10 cellular contexts compared by ENCODE assay signal in the genomic region with DNA sequence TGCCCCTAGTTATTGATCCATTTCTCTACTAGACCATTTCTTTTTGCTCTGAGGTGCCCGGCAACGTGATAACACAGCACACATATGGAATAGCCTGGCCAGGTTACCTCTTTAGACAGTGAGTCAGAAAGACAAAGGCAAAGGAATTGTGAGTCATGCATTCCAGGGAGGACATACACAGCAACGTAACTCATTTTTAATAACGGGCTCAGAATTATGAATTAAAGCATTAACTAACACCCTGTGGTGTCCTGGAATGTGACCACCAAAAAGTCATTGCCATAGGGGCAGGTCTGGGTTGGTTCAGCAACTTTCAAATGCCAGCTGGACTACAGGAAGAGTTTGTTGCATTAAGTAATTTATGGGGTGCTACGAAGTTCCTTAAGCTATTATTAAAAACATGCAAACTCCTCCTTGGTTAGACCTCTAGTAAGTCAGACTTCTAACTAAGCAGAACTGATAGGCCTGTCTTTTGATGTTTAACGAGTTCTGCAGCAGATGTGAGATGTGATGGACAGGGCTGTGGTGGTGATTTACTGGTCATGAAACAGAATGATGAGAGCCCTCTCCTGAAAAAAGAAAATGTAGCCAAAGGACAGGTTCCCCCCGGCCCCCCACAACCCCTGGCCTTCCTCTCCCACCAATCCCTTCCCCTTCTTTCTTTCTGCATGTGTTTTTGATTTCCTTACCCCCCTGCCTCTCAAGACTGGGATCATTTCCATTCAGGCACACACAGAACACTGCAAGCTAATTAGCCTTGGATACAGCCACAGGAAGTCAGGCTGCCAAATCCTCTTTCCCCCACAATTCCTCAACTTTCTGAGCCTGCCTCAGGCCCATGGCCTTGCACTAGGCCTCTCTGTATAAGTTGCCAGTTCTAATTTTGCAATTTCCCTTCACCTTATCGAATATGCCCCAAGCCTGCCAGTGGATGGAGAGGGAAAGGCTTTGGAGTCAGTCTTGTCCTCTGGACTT.
A peak's percentile ranks its signal among the peaks of the same experiment; 100 is the strongest.
DNase-seq lines count a peak whose midpoint lies in the region; ATAC-seq, FAIRE-seq and TF ChIP-seq lines count a peak whose summit lies in the region.
"Had no signal": no experiment of that assay in that cellular context is flagged by ENCODE, and none has a peak within 500 bp of the region (broad histone marks: within the 10 kb centered on the region; RNA-seq: fewer than 3 reads in every experiment).

No MANE protein-coding gene starts in this region.

- no peaks in the 10 kb centered on the region for H3K27me3 Mint-ChIP-seq in H9 (ENCODE audit: low read depth)

- H4K20me1 ChIP-seq in H9 (ENCODE audit: control insufficient read depth, insufficient read depth, insufficient read length) = no peaks in the 10 kb centered on the region

- FAIRE-seq in RCC 7860 (lab: Jason Lieb, UNC) (peak; percentile 94), frontal cortex (lab: Jason Lieb, UNC) (no peak)

- no peak overlapping the region for H2BK20ac ChIP-seq in H9 (ENCODE audit: low read depth, low read length, poor library complexity, severe bottlenecking)

- H3K79me1 ChIP-seq in H9 (ENCODE audit: insufficient read depth, low read depth, low read length, poor library complexity, severe bottlenecking) = no peaks in the 10 kb centered on the region

- TF ChIP-seq CTCF in epithelial cell of proximal tubule (conservative IDR thresholded peaks at IDR 0.05; ENCODE audit: low read depth, low read length) (no peak), H9 (conservative IDR thresholded peaks at IDR 0.05) (no peak)

- H3K4me1 Mint-ChIP-seq in H9 = peaks cover 6 to 7% of the 10 kb centered on the region in 2 experiments

- no peak overlapping the region for H3K4me3 Mint-ChIP-seq in H9

- no peaks in the 10 kb centered on the region for H3K27me3 ChIP-seq in H9 (ENCODE audit: insufficient read depth, low read length)

- H3K36me3 Mint-ChIP-seq in H9 (ENCODE audit: insufficient read depth in 1 of 3, low read depth in 3 of 3) = no peaks in the 10 kb centered on the region

- no peak overlapping the region for H3K4me2 ChIP-seq in H9 (ENCODE audit: insufficient read depth, insufficient read length, low read length)

- H3K27ac ChIP-seq in H9 (ENCODE audit: insufficient read length, low read depth, low read length) = no peak overlapping the region

- H2AK5ac ChIP-seq in H9 (ENCODE audit: insufficient read length, low read length) = no peak overlapping the region

- H2BK120ac ChIP-seq in H9 (ENCODE audit: low read depth, low read length, poor library complexity, severe bottlenecking) = no peak overlapping the region

- no peaks in the 10 kb centered on the region for H3K4me1 ChIP-seq in H9 (ENCODE audit: insufficient read depth, low read length)

- H3K4ac ChIP-seq in H9 (ENCODE audit: low read depth, low read length) = no peak overlapping the region

- no peaks in the 10 kb centered on the region for H3K9me3 ChIP-seq in H9 (ENCODE audit: control insufficient read depth, low read depth, low read length)

- no peak overlapping the region for H3T11ph ChIP-seq in H9 (ENCODE audit: low read length)

- H2BK15ac ChIP-seq in H9 (ENCODE audit: low read depth, low read length) = no peak overlapping the region

- no peak overlapping the region for H4K8ac ChIP-seq in H9 (replicated peaks; ENCODE audit: insufficient read length, low read depth, low read length)

- ATAC-seq in GM21529 (IDR thresholded peaks at IDR 0.05; ENCODE audit: unreplicated experiment) = no peak

- H3K23me2 ChIP-seq in H9 (ENCODE audit: insufficient read length, low read depth, low read length, poor library complexity, severe bottlenecking) = no peaks in the 10 kb centered on the region

- no peak overlapping the region for H4K91ac ChIP-seq in H9 (ENCODE audit: insufficient read length, low read depth, low read length)

- no peaks in the 10 kb centered on the region for H3K9me3 Mint-ChIP-seq in H9

- H2BK5ac ChIP-seq in H9 (ENCODE audit: insufficient read length, low read length) = no peak overlapping the region

- H3K9ac ChIP-seq in H9 (ENCODE audit: extremely low read depth, insufficient read length, low read length) = no peak overlapping the region

- no peak overlapping the region for H4K5ac ChIP-seq in H9 (ENCODE audit: insufficient read length, low read depth, low read length)

- no peaks in the 10 kb centered on the region for H3K79me2 ChIP-seq in H9 (ENCODE audit: insufficient read depth, low read length)

- WGBS in H9 (ENCODE audit: extremely low coverage, insufficient read length, low lambda C conversion rate) = no CpG with 5 or more reads among the region's 8 CpGs

- H3K27ac Mint-ChIP-seq in H9 = peak overlapping the region in 1 of 3 experiments; percentile 65; a peak in 2 of 7 replicates

- H3K56ac ChIP-seq in H9 (ENCODE audit: insufficient read length, low read depth, low read length) = no peak overlapping the region

- H3K18ac ChIP-seq in H9 (ENCODE audit: insufficient read length, low read depth, low read length) = no peak overlapping the region

- H2BK12ac ChIP-seq in H9 (ENCODE audit: insufficient read length, low read depth, low read length) = no peak overlapping the region

- no peak overlapping the region for H3K4me3 ChIP-seq in epithelial cell of proximal tubule (ENCODE audit: low read depth, low read length)

- H3K14ac ChIP-seq in H9 (ENCODE audit: insufficient read depth, low read length) = no peak overlapping the region

- H2AFZ ChIP-seq in H9 (ENCODE audit: low read length) = no peak overlapping the region

- peak; percentile 91 for DNase-seq in EL
- DNase-seq in RCC 7860 (ENCODE audit: low spot score) = peak; percentile 96
- DNase-seq in epithelial cell of proximal tubule (ENCODE audit: low read depth) = peak; percentile 25
- DNase-seq in non-pigmented ciliary epithelial cell (ENCODE audit: low read depth) = peak; percentile 85
- no peak for DNase-seq in frontal cortex (ENCODE audit: low spot score in 2 of 2)
- DNase-seq in NCI-H1048 (lab: John Stamatoyannopoulos, UW) = no peak
- no peak for DNase-seq in H9
- DNase-seq: glutamatergic neuron, occipital lobe had no signal

- no peak overlapping the region for H3K23ac ChIP-seq in H9 (ENCODE audit: insufficient read length, low read depth, low read length)

Comparison
In these comparisons a context has a peak if more than half of its experiments do, and no peak if none do; other contexts are left out.
1. DNase-seq: peak in EL (single experiment), RCC 7860 (single experiment), epithelial cell of proximal tubule (single experiment) and non-pigmented ciliary epithelial cell (single experiment); none in frontal cortex (0 of 2), NCI-H1048 (single experiment) and H9 (single experiment).